ENCODE assay signal across 16 cellular contexts in genomic region chrX:10072786-10073568, GRCh38.
DNase-seq lines count a peak whose midpoint lies in the region; TF ChIP-seq lines count a peak whose summit lies in the region.
"Had no signal": no experiment of that assay in that cellular context is flagged by ENCODE, and none has a peak within 500 bp of the region (broad histone marks: within the 10 kb centered on the region; RNA-seq: fewer than 3 reads in every experiment).

No MANE protein-coding gene starts in this region.

- H3K4me1 ChIP-seq in esophagus squamous epithelium, result peaks cover 3 to 50% (median 4%) of the 10 kb centered on the region in 3 donors
- H3K4me1 ChIP-seq: Peyer's patch, SJSA1 had no signal

- no peaks in the 10 kb centered on the region for H3K27me3 ChIP-seq in esophagus squamous epithelium
- H3K27me3 ChIP-seq: Peyer's patch, SJSA1 had no signal

- DNase-seq in NCI-H1092 treated with DMSO at 0.1 percent for 48 hours (lab: John Stamatoyannopoulos, UW) (peak; percentile 11), NCI-H1092 (lab: John Stamatoyannopoulos, UW) (no peak), caudate nucleus (lab: John Stamatoyannopoulos, UW) (peak in 16 of 61 donors; percentile 0 to 50 (median 4)), globus pallidus (ENCODE audit: low spot score) (peak; percentile 79), superior temporal gyrus (ENCODE audit: extremely low spot score) (peak; percentile 73), erythroblast (lab: John Stamatoyannopoulos, UW) (no peak), T-helper 1 cell (no peak), esophagus squamous epithelium (lab: John Stamatoyannopoulos, UW) (no peak)
- DNase-seq: 8988T, Caco-2, NCI-H1436 treated with DMSO at 0.1 percent for 48 hours, NCI-H2029, NCI-H446, Peyer's patch had no signal

- no peak for TF ChIP-seq POLR2A in erythroblast (IDR thresholded peaks at IDR 0.05; ENCODE audit: low read length)
- TF ChIP-seq POLR2A in esophagus squamous epithelium (IDR thresholded peaks at IDR 0.05), result no peak

- peaks cover 0 to 24% (median 0%) of the 10 kb centered on the region in 3 donors for H3K36me3 ChIP-seq in esophagus squamous epithelium
- H3K36me3 ChIP-seq: Peyer's patch, SJSA1 had no signal

- intact Hi-C loops in esophagus squamous epithelium (cut with DNase I), result no loop called here

- peak overlapping the region; percentile 83 for H3K27ac ChIP-seq in caudate nucleus (ENCODE audit: low read depth, low read length)
- peak overlapping the region in 1 of 4 donors; percentile 51 for H3K27ac ChIP-seq in esophagus squamous epithelium
- H3K27ac ChIP-seq: KMS-11, Peyer's patch, SJSA1 had no signal

- H3K9me3 ChIP-seq in esophagus squamous epithelium, result no peaks in the 10 kb centered on the region
- H3K9me3 ChIP-seq: Caco-2, Peyer's patch, SJSA1 had no signal

- TF ChIP-seq CTCF in esophagus squamous epithelium (IDR thresholded peaks at IDR 0.05), result no peak

- no peak overlapping the region for H3K4me3 ChIP-seq in esophagus squamous epithelium
- H3K4me3 ChIP-seq: Peyer's patch, SJSA1 had no signal

- 70 to 71% methylated on average over 3 to 4 of the region's 4 CpGs for WGBS in esophagus squamous epithelium, 2 donors

Comparison
In these comparisons a context has a peak if more than half of its experiments do, and no peak if none do; other contexts are left out.
1. DNase-seq: peak in NCI-H1092 treated with DMSO at 0.1 percent for 48 hours (single experiment), globus pallidus (single experiment) and superior temporal gyrus (single experiment); none in NCI-H1092 (single experiment), erythroblast (0 of 2), T-helper 1 cell (0 of 5) and esophagus squamous epithelium (single experiment).